In the genomic region with DNA sequence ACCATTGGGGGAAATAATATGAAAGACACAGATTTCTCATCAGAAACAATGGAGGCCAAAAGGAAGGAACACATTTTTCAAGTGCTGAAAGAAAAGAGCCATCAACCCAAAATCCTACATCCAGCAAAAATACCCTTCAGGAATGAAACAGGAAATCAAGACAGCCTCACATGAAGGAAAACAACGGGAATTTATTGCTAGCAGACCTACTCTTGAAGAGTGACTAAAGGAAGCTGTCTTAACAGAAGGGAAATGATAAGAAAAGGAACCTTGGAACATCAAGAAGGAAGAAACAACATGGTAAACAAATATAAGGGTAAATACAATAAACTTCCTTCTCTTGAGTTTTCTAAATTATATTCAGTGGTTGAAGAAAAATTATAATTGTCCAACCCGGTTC, we compare ENCODE assay signal across 3 cellular contexts.
TF ChIP-seq lines count a peak whose summit lies in the region.

No MANE protein-coding gene starts in this region.

TF ChIP-seq in A549, 52 proteins besides CTCF, POLR2A, EP300 and RAD21:
- no peak for TF ChIP-seq CBX2 (IDR thresholded peaks at IDR 0.05; ENCODE audit: borderline replicate concordance, low read depth)
- no peak for TF ChIP-seq POLR2AphosphoS2 (conservative IDR thresholded peaks at IDR 0.05; ENCODE audit: low read length)
- no peak for TF ChIP-seq EHMT2 (IDR thresholded peaks at IDR 0.05; ENCODE audit: low read depth)
- TF ChIP-seq HOXB5 (CRISPR knock-in tag; IDR thresholded peaks at IDR 0.05): no peak

TF ChIP-seq in IMR-90, 13 proteins besides CTCF, POLR2A, EP300 and RAD21:
- no peak for TF ChIP-seq RFX5 (IDR thresholded peaks at IDR 0.05; ENCODE audit: low read depth, low read length)
- no peak for TF ChIP-seq SMC3 (IDR thresholded peaks at IDR 0.05; ENCODE audit: low read depth, low read length)
- TF ChIP-seq NFE2L2 (IDR thresholded peaks at IDR 0.05; ENCODE audit: low read depth, low read length): no peak
- no peak for TF ChIP-seq FOS (IDR thresholded peaks at IDR 0.05; ENCODE audit: low read depth, low read length)
- TF ChIP-seq, protein P1, sequence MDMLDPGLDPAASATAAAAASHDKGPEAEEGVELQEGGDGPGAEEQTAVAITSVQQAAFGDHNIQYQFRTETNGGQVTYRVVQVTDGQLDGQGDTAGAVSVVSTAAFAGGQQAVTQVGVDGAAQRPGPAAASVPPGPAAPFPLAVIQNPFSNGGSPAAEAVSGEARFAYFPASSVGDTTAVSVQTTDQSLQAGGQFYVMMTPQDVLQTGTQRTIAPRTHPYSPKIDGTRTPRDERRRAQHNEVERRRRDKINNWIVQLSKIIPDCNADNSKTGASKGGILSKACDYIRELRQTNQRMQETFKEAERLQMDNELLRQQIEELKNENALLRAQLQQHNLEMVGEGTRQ (IDR thresholded peaks at IDR 0.05; ENCODE audit: low read depth, low read length): no peak
- TF ChIP-seq BHLHE40 (IDR thresholded peaks at IDR 0.05; ENCODE audit: low read depth, low read length): no peak
- TF ChIP-seq RCOR1 (IDR thresholded peaks at IDR 0.05; ENCODE audit: insufficient replicate concordance, low read length): no peak
- TF ChIP-seq ELK1 (IDR thresholded peaks at IDR 0.05; ENCODE audit: borderline replicate concordance, low read depth, low read length): no peak
- no peak for TF ChIP-seq CEBPB (IDR thresholded peaks at IDR 0.05; ENCODE audit: low read depth, low read length)
- TF ChIP-seq MXI1 (IDR thresholded peaks at IDR 0.05; ENCODE audit: borderline replicate concordance, low read depth, low read length): no peak
- TF ChIP-seq MAFK (IDR thresholded peaks at IDR 0.05; ENCODE audit: low read depth, low read length): no peak
- TF ChIP-seq CHD1 (IDR thresholded peaks at IDR 0.05; ENCODE audit: low read depth, low read length): no peak
- TF ChIP-seq MAZ (IDR thresholded peaks at IDR 0.05; ENCODE audit: borderline replicate concordance, low read depth, low read length): no peak

TF ChIP-seq in endothelial cell of umbilical vein, 7 proteins besides CTCF, POLR2A, EP300 and RAD21:
- TF ChIP-seq POLR2AphosphoS5 (IDR thresholded peaks at IDR 0.05; ENCODE audit: insufficient read depth, low read depth, low read length) (no peak), GATA2 (IDR thresholded peaks at IDR 0.05; ENCODE audit: insufficient read depth, insufficient read length, low read depth, low read length) (no peak), MAX (IDR thresholded peaks at IDR 0.05; ENCODE audit: insufficient read depth, insufficient read length) (no peak), EZH2 (IDR thresholded peaks at IDR 0.05; ENCODE audit: borderline replicate concordance, low read depth, low read length, severe bottlenecking) (no peak), JUN (IDR thresholded peaks at IDR 0.05; ENCODE audit: borderline replicate concordance, insufficient read depth, insufficient read length, low read depth) (no peak)
